Comparison of ENCODE assay signal across 1 cellular context in the genomic region with DNA sequence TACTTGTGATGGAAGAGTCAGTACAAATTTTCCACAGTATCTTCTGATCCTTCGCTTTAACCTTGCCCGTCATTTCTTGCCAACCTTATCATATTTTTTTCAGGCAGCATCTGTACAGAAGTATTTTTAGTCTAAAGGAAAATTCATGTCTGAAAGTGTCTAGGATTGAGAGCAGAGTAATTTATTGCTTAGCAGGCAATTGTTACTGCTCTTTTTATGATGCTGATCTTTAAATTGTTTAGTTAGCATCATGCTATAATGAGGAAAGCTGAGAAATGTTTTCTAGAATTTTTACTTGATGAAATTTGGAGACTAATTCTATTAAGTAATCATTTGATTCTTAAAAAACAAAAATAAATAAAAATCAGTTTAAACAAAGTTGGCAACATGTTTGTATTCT.
TF ChIP-seq lines count a peak whose summit lies in the region.

No MANE protein-coding gene starts in this region.

TF ChIP-seq in HEK293, 187 proteins besides CTCF, POLR2A, EP300 and RAD21 (continued from another document):
- no peak for TF ChIP-seq ZNF121 (tag by site-specific recombination; IDR thresholded peaks at IDR 0.05)
